Comparison of ENCODE assay signal across 8 cellular contexts in the genomic region with DNA sequence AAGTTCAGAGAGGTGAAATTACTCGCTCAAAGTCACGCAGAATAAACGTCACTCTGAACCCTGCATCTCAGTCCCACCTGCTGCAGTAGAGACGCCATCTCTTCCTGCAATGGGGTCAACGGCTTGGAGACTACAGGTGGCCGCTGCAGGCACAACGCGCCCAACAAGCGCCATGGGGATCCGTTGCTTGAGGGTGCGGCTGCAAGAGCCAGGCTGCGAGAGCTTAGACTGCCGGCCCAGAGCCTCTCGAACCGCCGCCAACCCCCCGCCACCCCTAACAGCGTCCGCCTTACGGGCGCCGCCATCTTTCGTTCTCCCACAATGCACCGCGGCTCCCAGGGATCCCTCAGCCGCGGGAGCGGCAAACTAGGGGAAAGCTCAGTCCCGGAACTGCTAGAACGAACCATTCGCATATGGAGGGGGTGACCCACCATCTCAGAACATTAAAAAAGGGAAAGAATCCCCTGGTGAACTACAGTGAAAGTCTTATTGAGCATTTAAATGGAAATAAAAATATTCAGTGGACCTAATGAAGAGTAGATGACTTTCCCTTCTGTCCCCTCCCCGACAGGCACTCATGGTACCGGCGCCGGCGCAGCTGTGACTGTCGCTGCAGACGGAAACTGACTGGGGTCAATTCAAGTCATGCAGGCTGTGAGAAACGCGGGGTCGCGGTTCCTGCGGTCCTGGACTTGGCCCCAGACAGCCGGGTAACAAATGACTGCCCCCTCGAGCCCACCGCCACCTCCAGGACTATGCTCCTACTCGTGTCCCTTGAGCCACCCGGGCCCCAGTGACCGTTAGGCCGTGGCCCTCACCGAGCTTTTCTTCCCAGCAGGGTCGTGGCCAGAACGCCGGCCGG. TPM values are rescaled to one million over a fixed set of nuclear protein-coding genes. Genes with fewer than 3 reads are reported as not detected.
DNase-seq lines count a peak whose midpoint lies in the region; TF ChIP-seq lines count a peak whose summit lies in the region.

A gene (minus strand): TSS at position 316 of the 862 bp plus-strand sequence. CDS start 11 bp downstream, at position 305.
A gene (plus strand): TSS at position 636 of the 862 bp plus-strand sequence. CDS start 10 bp downstream, at position 646.

- no peak for TF ChIP-seq CTCF in GM20000 (IDR thresholded peaks at IDR 0.05; ENCODE audit: extremely low read depth, missing control alignments)

- H3K9me3 ChIP-seq in effector memory CD4-positive, alpha-beta T cell (ENCODE audit: control insufficient read depth, low read length) = no peaks in the 10 kb centered on the region

- H3K27me3 ChIP-seq in effector memory CD4-positive, alpha-beta T cell (replicated peaks; ENCODE audit: control insufficient read depth, insufficient read depth, low read length, poor library complexity, severe bottlenecking) = no peaks in the 10 kb centered on the region

- CTCF ChIA-PET in activated CD8-positive, alpha-beta memory T cell treated with anti-CD3 and anti-CD28 coated beads for 36 hours (lab: Charles Lee) = interaction anchor here (1.0 to 2.5 kb wide), 4 partner anchors 9 to 191 kb away, joined by 3 to 7 read pairs (median 4); no protein-coding TSS in a partner anchor

- peaks cover 30% of the 10 kb centered on the region for H3K36me3 ChIP-seq in effector memory CD4-positive, alpha-beta T cell (ENCODE audit: control insufficient read depth, insufficient read depth, low read length)

- POLR2A ChIA-PET in activated CD8-positive, alpha-beta memory T cell treated with anti-CD3 and anti-CD28 coated beads for 36 hours (lab: Charles Lee) = interaction anchor here (0.8 to 1.3 kb wide), 3 partner anchors 9 to 181 kb away, joined by 3 to 4 read pairs (median 4); a partner anchor contains a TSS

- H3K4me1 ChIP-seq in effector memory CD4-positive, alpha-beta T cell (ENCODE audit: control insufficient read depth, insufficient read depth, low read length, poor library complexity, severe bottlenecking) = peaks cover 12% of the 10 kb centered on the region

- peak within 1 kb of the TSS; percentile 87 for H3K27ac ChIP-seq in effector memory CD4-positive, alpha-beta T cell (ENCODE audit: insufficient read depth, low read length, poor library complexity, severe bottlenecking)

- H3K4me3 ChIP-seq in effector memory CD4-positive, alpha-beta T cell (ENCODE audit: insufficient read depth, low read depth, low read length, poor library complexity, severe bottlenecking) = peak within 1 kb of the TSS; percentile 81

- DNase-seq in COLO668 (lab: John Stamatoyannopoulos, UW; ENCODE audit: unreplicated experiment) (peak; percentile 92), GM20000 (ENCODE audit: low spot score) (peak; percentile 84), HS-5 (ENCODE audit: low read depth) (peak; percentile 79), NOMO-1 (lab: John Stamatoyannopoulos, UW; ENCODE audit: unreplicated experiment in 2 of 2) (peak; percentile 81 to 95), medulla oblongata (ENCODE audit: extremely low spot score) (peak; percentile 94)
- DNase-seq in effector memory CD4-positive, alpha-beta T cell = peak; percentile 76 to 82 (median 79)
- peak; percentile 83 for DNase-seq in stimulated activated CD8-positive, alpha-beta memory T cell treated with anti-CD3 and anti-CD28 coated beads, Interleukin-12 subunit alpha, Interleukin-12 subunit beta, amount 100 ng/mL, for 1 hour (ENCODE audit: low read depth)

RNA-seq across cellular contexts. Expression of the first gene that starts in this region (rescaled TPM):
- total RNA-seq in activated CD8-positive, alpha-beta memory T cell treated with anti-CD3 and anti-CD28 coated beads for 36 hours = 10 to 100 TPM; 46.9 to 48.5 TPM

RNA-seq across cellular contexts. Expression of the second gene that starts in this region (rescaled TPM):
- 10 to 100 TPM; 76.7 to 78.1 TPM for total RNA-seq in activated CD8-positive, alpha-beta memory T cell treated with anti-CD3 and anti-CD28 coated beads for 36 hours

Comparison
In these comparisons a context has a peak if more than half of its experiments do, and no peak if none do; other contexts are left out.
1. Peak in every context shown above with its lines: DNase-seq, H3K4me3 ChIP-seq and H3K27ac ChIP-seq.